Comparison of ENCODE assay signal across 17 cellular contexts in genomic region chr6:109235639-109236038, GRCh38.
"Had no signal": no experiment of that assay in that cellular context is flagged by ENCODE, and none has a peak within 500 bp of the region (broad histone marks: within the 10 kb centered on the region; RNA-seq: fewer than 3 reads in every experiment).

No MANE protein-coding gene starts in this region.

- H3K9me3 Mint-ChIP-seq: activated T-cell treated with anti-CD3 and anti-CD28 coated beads, Interleukin-2, amount 50 U/mL, for 4 hours; neural progenitor cell had no signal

- ATAC-seq: gastroesophageal sphincter, psoas muscle, right cardiac atrium had no signal

- H3K36me3 Mint-ChIP-seq: neural progenitor cell had no signal

- H3K4me3 Mint-ChIP-seq: activated CD4-positive, alpha-beta T cell treated with anti-CD3 and anti-CD28 coated beads, Interleukin-2, amount 10 ng/mL, durations not matched to agents 7 days and 5 days; activated T-cell treated with anti-CD3 and anti-CD28 coated beads, Interleukin-2, amount 50 U/mL, for 4 hours; memory B cell; neural progenitor cell had no signal

- DNase-seq: activated CD4-positive, CD25-positive, alpha-beta regulatory T cell; activated effector memory CD4-positive, alpha-beta T cell treated with anti-CD3 and anti-CD28 coated beads, Interleukin-2, amount 50 U/mL, for 16 hours; amniotic stem cell; dermis blood vessel endothelial cell; effector memory CD4-positive, alpha-beta T cell; ovary; psoas muscle; uterus had no signal

- H3K27me3 Mint-ChIP-seq: activated CD4-positive, alpha-beta T cell treated with anti-CD3 and anti-CD28 coated beads, Interleukin-2, amount 10 ng/mL, durations not matched to agents 7 days and 5 days had no signal

- H3K27ac Mint-ChIP-seq: memory B cell had no signal

- H3K9me3 ChIP-seq: esophagus muscularis mucosa, gastroesophageal sphincter, heart right ventricle, ovary, psoas muscle, tibial nerve, uterus had no signal
